ENCODE assay signal across 1 cellular context in genomic region chr17:47839899-47840741, GRCh38.
TF ChIP-seq lines count a peak whose summit lies in the region.

No MANE protein-coding gene starts in this region.

TF ChIP-seq in K562, 482 proteins besides CTCF, POLR2A, EP300 and RAD21 (continues in another document):
- TF ChIP-seq, protein P1, sequence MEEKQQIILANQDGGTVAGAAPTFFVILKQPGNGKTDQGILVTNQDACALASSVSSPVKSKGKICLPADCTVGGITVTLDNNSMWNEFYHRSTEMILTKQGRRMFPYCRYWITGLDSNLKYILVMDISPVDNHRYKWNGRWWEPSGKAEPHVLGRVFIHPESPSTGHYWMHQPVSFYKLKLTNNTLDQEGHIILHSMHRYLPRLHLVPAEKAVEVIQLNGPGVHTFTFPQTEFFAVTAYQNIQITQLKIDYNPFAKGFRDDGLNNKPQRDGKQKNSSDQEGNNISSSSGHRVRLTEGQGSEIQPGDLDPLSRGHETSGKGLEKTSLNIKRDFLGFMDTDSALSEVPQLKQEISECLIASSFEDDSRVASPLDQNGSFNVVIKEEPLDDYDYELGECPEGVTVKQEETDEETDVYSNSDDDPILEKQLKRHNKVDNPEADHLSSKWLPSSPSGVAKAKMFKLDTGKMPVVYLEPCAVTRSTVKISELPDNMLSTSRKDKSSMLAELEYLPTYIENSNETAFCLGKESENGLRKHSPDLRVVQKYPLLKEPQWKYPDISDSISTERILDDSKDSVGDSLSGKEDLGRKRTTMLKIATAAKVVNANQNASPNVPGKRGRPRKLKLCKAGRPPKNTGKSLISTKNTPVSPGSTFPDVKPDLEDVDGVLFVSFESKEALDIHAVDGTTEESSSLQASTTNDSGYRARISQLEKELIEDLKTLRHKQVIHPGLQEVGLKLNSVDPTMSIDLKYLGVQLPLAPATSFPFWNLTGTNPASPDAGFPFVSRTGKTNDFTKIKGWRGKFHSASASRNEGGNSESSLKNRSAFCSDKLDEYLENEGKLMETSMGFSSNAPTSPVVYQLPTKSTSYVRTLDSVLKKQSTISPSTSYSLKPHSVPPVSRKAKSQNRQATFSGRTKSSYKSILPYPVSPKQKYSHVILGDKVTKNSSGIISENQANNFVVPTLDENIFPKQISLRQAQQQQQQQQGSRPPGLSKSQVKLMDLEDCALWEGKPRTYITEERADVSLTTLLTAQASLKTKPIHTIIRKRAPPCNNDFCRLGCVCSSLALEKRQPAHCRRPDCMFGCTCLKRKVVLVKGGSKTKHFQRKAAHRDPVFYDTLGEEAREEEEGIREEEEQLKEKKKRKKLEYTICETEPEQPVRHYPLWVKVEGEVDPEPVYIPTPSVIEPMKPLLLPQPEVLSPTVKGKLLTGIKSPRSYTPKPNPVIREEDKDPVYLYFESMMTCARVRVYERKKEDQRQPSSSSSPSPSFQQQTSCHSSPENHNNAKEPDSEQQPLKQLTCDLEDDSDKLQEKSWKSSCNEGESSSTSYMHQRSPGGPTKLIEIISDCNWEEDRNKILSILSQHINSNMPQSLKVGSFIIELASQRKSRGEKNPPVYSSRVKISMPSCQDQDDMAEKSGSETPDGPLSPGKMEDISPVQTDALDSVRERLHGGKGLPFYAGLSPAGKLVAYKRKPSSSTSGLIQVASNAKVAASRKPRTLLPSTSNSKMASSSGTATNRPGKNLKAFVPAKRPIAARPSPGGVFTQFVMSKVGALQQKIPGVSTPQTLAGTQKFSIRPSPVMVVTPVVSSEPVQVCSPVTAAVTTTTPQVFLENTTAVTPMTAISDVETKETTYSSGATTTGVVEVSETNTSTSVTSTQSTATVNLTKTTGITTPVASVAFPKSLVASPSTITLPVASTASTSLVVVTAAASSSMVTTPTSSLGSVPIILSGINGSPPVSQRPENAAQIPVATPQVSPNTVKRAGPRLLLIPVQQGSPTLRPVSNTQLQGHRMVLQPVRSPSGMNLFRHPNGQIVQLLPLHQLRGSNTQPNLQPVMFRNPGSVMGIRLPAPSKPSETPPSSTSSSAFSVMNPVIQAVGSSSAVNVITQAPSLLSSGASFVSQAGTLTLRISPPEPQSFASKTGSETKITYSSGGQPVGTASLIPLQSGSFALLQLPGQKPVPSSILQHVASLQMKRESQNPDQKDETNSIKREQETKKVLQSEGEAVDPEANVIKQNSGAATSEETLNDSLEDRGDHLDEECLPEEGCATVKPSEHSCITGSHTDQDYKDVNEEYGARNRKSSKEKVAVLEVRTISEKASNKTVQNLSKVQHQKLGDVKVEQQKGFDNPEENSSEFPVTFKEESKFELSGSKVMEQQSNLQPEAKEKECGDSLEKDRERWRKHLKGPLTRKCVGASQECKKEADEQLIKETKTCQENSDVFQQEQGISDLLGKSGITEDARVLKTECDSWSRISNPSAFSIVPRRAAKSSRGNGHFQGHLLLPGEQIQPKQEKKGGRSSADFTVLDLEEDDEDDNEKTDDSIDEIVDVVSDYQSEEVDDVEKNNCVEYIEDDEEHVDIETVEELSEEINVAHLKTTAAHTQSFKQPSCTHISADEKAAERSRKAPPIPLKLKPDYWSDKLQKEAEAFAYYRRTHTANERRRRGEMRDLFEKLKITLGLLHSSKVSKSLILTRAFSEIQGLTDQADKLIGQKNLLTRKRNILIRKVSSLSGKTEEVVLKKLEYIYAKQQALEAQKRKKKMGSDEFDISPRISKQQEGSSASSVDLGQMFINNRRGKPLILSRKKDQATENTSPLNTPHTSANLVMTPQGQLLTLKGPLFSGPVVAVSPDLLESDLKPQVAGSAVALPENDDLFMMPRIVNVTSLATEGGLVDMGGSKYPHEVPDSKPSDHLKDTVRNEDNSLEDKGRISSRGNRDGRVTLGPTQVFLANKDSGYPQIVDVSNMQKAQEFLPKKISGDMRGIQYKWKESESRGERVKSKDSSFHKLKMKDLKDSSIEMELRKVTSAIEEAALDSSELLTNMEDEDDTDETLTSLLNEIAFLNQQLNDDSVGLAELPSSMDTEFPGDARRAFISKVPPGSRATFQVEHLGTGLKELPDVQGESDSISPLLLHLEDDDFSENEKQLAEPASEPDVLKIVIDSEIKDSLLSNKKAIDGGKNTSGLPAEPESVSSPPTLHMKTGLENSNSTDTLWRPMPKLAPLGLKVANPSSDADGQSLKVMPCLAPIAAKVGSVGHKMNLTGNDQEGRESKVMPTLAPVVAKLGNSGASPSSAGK (IDR thresholded peaks at IDR 0.05) = no peak
- TF ChIP-seq RBM39 (optimal IDR thresholded peaks at IDR 0.05; ENCODE audit: low read depth, low read length) (no peak), MTA2 (IDR thresholded peaks at IDR 0.05; ENCODE audit: low read depth) (no peak), ZZZ3 (IDR thresholded peaks at IDR 0.05) (no peak), RBM25 (IDR thresholded peaks at IDR 0.05; ENCODE audit: low read depth, low read length, severe bottlenecking) (peak; percentile 74), NONO (IDR thresholded peaks at IDR 0.05; ENCODE audit: low read depth in 2 of 2, low read length in 1 of 2) (no peak), GABPB2 (CRISPR knock-in tag; conservative IDR thresholded peaks at IDR 0.05) (no peak), WHSC1 (IDR thresholded peaks at IDR 0.05; ENCODE audit: low read length) (no peak), ZNF12 (CRISPR knock-in tag; IDR thresholded peaks at IDR 0.05) (no peak), ARHGAP35 (IDR thresholded peaks at IDR 0.05; ENCODE audit: partially characterized antibody) (no peak), THRA (IDR thresholded peaks at IDR 0.05) (no peak), RBBP5 (IDR thresholded peaks at IDR 0.05; ENCODE audit: borderline replicate concordance, insufficient read depth, low read length, poor library complexity, severe bottlenecking) (no peak), MYBL2 (IDR thresholded peaks at IDR 0.05; ENCODE audit: low read depth) (no peak), MYBL2 (CRISPR knock-in tag; IDR thresholded peaks at IDR 0.05; ENCODE audit: borderline replicate concordance) (no peak), ZFPM2 (CRISPR knock-in tag; IDR thresholded peaks at IDR 0.05) (no peak), GTF2A2 (tag; IDR thresholded peaks at IDR 0.05) (no peak), PHF21A (IDR thresholded peaks at IDR 0.05; ENCODE audit: borderline replicate concordance, low read depth) (no peak), MYC (IDR thresholded peaks at IDR 0.05; ENCODE audit: low read depth, low read length) (no peak), MYC (CRISPR knock-in tag; IDR thresholded peaks at IDR 0.05; ENCODE audit: borderline replicate concordance, low read depth) (no peak), ILK (tag; IDR thresholded peaks at IDR 0.05; ENCODE audit: borderline replicate concordance, low read depth) (no peak), CUX1 (CRISPR knock-in tag; IDR thresholded peaks at IDR 0.05) (no peak), PPARD (CRISPR knock-in tag; IDR thresholded peaks at IDR 0.05) (no peak), GTF2B (IDR thresholded peaks at IDR 0.05; ENCODE audit: extremely low read depth, insufficient read length) (no peak), EWSR1 (IDR thresholded peaks at IDR 0.05; ENCODE audit: borderline replicate concordance, low read depth, partially characterized antibody) (no peak), MEF2A (IDR thresholded peaks at IDR 0.05; ENCODE audit: control insufficient read depth, low read depth, low read length) (no peak), ZNF511 (CRISPR knock-in tag; IDR thresholded peaks at IDR 0.05) (no peak), FOXA1 (IDR thresholded peaks at IDR 0.05; ENCODE audit: borderline replicate concordance) (no peak), HMG20A (CRISPR knock-in tag; conservative IDR thresholded peaks at IDR 0.05) (no peak), ZNF583 (CRISPR knock-in tag; IDR thresholded peaks at IDR 0.05) (no peak), ZKSCAN1 (IDR thresholded peaks at IDR 0.05; ENCODE audit: low read depth, low read length) (no peak), ZC3H11A (IDR thresholded peaks at IDR 0.05; ENCODE audit: low read depth, low read length) (no peak), MCM3 (IDR thresholded peaks at IDR 0.05) (no peak), SMARCA5 (IDR thresholded peaks at IDR 0.05) (no peak), NFIC (IDR thresholded peaks at IDR 0.05) (peak; percentile 76), EP400 (IDR thresholded peaks at IDR 0.05) (no peak), BRD4 (IDR thresholded peaks at IDR 0.05) (no peak), ZNF274 (IDR thresholded peaks at IDR 0.05; ENCODE audit: borderline replicate concordance, low read depth, low read length) (no peak), SIN3A (IDR thresholded peaks at IDR 0.05; ENCODE audit: borderline replicate concordance in 2 of 2, control insufficient read depth in 1 of 2, low read depth in 2 of 2, low read length in 2 of 2) (no peak)
- TF ChIP-seq, protein P2, sequence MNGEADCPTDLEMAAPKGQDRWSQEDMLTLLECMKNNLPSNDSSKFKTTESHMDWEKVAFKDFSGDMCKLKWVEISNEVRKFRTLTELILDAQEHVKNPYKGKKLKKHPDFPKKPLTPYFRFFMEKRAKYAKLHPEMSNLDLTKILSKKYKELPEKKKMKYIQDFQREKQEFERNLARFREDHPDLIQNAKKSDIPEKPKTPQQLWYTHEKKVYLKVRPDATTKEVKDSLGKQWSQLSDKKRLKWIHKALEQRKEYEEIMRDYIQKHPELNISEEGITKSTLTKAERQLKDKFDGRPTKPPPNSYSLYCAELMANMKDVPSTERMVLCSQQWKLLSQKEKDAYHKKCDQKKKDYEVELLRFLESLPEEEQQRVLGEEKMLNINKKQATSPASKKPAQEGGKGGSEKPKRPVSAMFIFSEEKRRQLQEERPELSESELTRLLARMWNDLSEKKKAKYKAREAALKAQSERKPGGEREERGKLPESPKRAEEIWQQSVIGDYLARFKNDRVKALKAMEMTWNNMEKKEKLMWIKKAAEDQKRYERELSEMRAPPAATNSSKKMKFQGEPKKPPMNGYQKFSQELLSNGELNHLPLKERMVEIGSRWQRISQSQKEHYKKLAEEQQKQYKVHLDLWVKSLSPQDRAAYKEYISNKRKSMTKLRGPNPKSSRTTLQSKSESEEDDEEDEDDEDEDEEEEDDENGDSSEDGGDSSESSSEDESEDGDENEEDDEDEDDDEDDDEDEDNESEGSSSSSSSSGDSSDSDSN (IDR thresholded peaks at IDR 0.05; ENCODE audit: borderline replicate concordance in 1 of 2, low read depth in 2 of 2, low read length in 2 of 2) = 0 out of 4 replicates have a peak, but pooled peaks of 1 of the 2 experiments have one; percentile 6
- TF ChIP-seq, protein P3, sequence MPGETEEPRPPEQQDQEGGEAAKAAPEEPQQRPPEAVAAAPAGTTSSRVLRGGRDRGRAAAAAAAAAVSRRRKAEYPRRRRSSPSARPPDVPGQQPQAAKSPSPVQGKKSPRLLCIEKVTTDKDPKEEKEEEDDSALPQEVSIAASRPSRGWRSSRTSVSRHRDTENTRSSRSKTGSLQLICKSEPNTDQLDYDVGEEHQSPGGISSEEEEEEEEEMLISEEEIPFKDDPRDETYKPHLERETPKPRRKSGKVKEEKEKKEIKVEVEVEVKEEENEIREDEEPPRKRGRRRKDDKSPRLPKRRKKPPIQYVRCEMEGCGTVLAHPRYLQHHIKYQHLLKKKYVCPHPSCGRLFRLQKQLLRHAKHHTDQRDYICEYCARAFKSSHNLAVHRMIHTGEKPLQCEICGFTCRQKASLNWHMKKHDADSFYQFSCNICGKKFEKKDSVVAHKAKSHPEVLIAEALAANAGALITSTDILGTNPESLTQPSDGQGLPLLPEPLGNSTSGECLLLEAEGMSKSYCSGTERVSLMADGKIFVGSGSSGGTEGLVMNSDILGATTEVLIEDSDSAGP (CRISPR knock-in tag; IDR thresholded peaks at IDR 0.05) = 0 out of 2 replicates have a peak, but pooled peaks have one; percentile 41
